Comparison of ENCODE assay signal across 14 cellular contexts in genomic region chr10:103834436-103835095, GRCh38. TPM values are rescaled to one million over a fixed set of nuclear protein-coding genes. Genes with fewer than 3 reads are reported as not detected.
DNase-seq lines count a peak whose midpoint lies in the region; ATAC-seq, FAIRE-seq and TF ChIP-seq lines count a peak whose summit lies in the region.
"Had no signal": no experiment of that assay in that cellular context is flagged by ENCODE, and none has a peak within 500 bp of the region (broad histone marks: within the 10 kb centered on the region; RNA-seq: fewer than 3 reads in every experiment).

No MANE protein-coding gene starts in this region.

- no peak overlapping the region for H3K9ac ChIP-seq in H1 (replicated peaks in 1 of 4; ENCODE audit: extremely low read depth in 1 of 4, low read depth in 3 of 4, low read length in 3 of 4)

- intact Hi-C loops in A673 (cut with micrococcal nuclease; ENCODE audit: unreplicated experiment), result no loop called here
- intact Hi-C loops in left lung (cut with DNase I), result no loop called here
- intact Hi-C loops in gastrocnemius medialis (cut with DNase I; ENCODE audit: low total_unique reads), result no loop called here

- no peak overlapping the region for H2AFZ ChIP-seq in H1 (ENCODE audit: low read length)

- ATAC-seq in left lung, result no peak
- ATAC-seq in gastrocnemius medialis, result no peak
- ATAC-seq in GM21825 (IDR thresholded peaks at IDR 0.05; ENCODE audit: unreplicated experiment), result no peak
- no peak for ATAC-seq in HG03469 (IDR thresholded peaks at IDR 0.05; ENCODE audit: unreplicated experiment)
- no peak for ATAC-seq in GM18520 (IDR thresholded peaks at IDR 0.05; ENCODE audit: unreplicated experiment)
- ATAC-seq: stimulated activated naive CD8-positive, alpha-beta T cell treated with anti-CD3 and anti-CD28 coated beads, Interleukin-15, Interleukin-2, amounts not matched to agents 100 U/mL and 50 U/mL, for 24 hours had no signal

- H3K18ac ChIP-seq in H1 (ENCODE audit: extremely low read depth, low read length), result peak overlapping the region; percentile 55; the same call in 1 of the 2 replicates

- FAIRE-seq in H1 (lab: Jason Lieb, UNC), result no peak
- FAIRE-seq: A204.1 had no signal

- peaks cover 6% of the 10 kb centered on the region for H3K9me3 ChIP-seq in A673 (ENCODE audit: low read depth, low read length, poor library complexity, severe bottlenecking)
- H3K9me3 ChIP-seq in H1 (ENCODE audit: insufficient read depth in 2 of 2, low read depth in 1 of 2, low read length in 1 of 2), result 0 out of 4 replicates have a peak, but pooled peaks cover 0 to 5% of the 10 kb centered on the region in 2 experiments
- peaks cover 0 to 7% of the 10 kb centered on the region in 2 donors for H3K9me3 ChIP-seq in left lung
- no peaks in the 10 kb centered on the region for H3K9me3 ChIP-seq in gastrocnemius medialis

- POLR2A ChIA-PET in A673 (lab: Charles Lee; ENCODE audit: low non-redundant PET) (no interaction called here), H1 (lab: Charles Lee; ENCODE audit: partially characterized antibody) (interaction anchor here (0.6 to 1.3 kb wide), 5 partner anchors 9 to 117 kb away, joined by 3 to 4 read pairs (median 3); no protein-coding TSS in a partner anchor)

- peak overlapping the region; percentile 80; the same call in 1 of the 2 replicates for H2BK5ac ChIP-seq in H1 (ENCODE audit: low read depth, low read length)

- H3K27ac ChIP-seq in A673 (ENCODE audit: low read depth, low read length, poor library complexity, severe bottlenecking) (peak overlapping the region; percentile 22), H1 (ENCODE audit: low read depth, low read length) (no peak overlapping the region), left lung (peak overlapping the region; percentile 26 to 51), gastrocnemius medialis (peak overlapping the region; percentile 36 to 57 (median 44))
- H3K27ac ChIP-seq: SK-N-MC had no signal

- H3K4me1 ChIP-seq in A673 (ENCODE audit: insufficient read depth, low read length, poor library complexity, severe bottlenecking), result peaks cover 64% of the 10 kb centered on the region
- peaks cover 12 to 24% (median 18%) of the 10 kb centered on the region in 4 experiments for H3K4me1 ChIP-seq in H1 (replicated peaks in 1 of 4; ENCODE audit: control insufficient read depth in 3 of 4, insufficient read depth in 4 of 4, low read length in 3 of 4)
- H3K4me1 ChIP-seq in left lung, result peaks cover 24 to 38% of the 10 kb centered on the region in 2 donors
- peaks cover 61 to 65% of the 10 kb centered on the region in 2 donors for H3K4me1 ChIP-seq in gastrocnemius medialis

- H3K56ac ChIP-seq in H1 (replicated peaks; ENCODE audit: insufficient read length, low read depth, low read length), result no peak overlapping the region

- H3K14ac ChIP-seq in H1 (ENCODE audit: insufficient read length), result no peak overlapping the region

- CTCF ChIA-PET in A673 (lab: Charles Lee) (interaction anchor here (0.5 kb wide), 1 partner anchor 59 kb away, joined by 8 read pairs; no protein-coding TSS in a partner anchor), H1 (lab: Charles Lee; ENCODE audit: partially characterized antibody) (interaction anchor here (0.6 to 2.8 kb wide), 11 partner anchors 12 to 229 kb away, joined by 3 to 18 read pairs (median 3); partner anchors contain the start of gene SH3PXD2A)

- TF ChIP-seq POLR2A in H1 (IDR thresholded peaks at IDR 0.05; ENCODE audit: control extremely low read depth in 1 of 2, low read depth in 2 of 2, low read length in 2 of 2) (no peak), gastrocnemius medialis (IDR thresholded peaks at IDR 0.05) (no peak)

- in situ Hi-C loops in gastrocnemius medialis (cut with MboI; ENCODE audit: low sequenced_read_pairs in 4 of 4), result no loop called here

- H3K36me3 ChIP-seq in A673 (ENCODE audit: insufficient read depth, low read length, poor library complexity, severe bottlenecking), result peaks cover 5% of the 10 kb centered on the region
- no peaks in the 10 kb centered on the region for H3K36me3 ChIP-seq in H1 (ENCODE audit: control insufficient read depth in 2 of 4, insufficient read depth in 4 of 4, low read length in 3 of 4)
- no peaks in the 10 kb centered on the region for H3K36me3 ChIP-seq in left lung
- no peaks in the 10 kb centered on the region for H3K36me3 ChIP-seq in gastrocnemius medialis

- H2BK12ac ChIP-seq in H1 (ENCODE audit: low read depth, low read length), result peak overlapping the region; percentile 62

- peaks cover 5% of the 10 kb centered on the region; the same call in 1 of the 2 replicates for H3K23me2 ChIP-seq in H1 (ENCODE audit: low read depth, low read length)

- H3K27me3 ChIP-seq in A673 (replicated peaks; ENCODE audit: insufficient read depth, low read depth, low read length, poor library complexity) (no peaks in the 10 kb centered on the region), H1 (replicated peaks in 1 of 4; ENCODE audit: control insufficient read depth in 3 of 4, extremely low read depth in 1 of 4, insufficient read depth in 3 of 4, low read length in 3 of 4) (no peaks in the 10 kb centered on the region), left lung (no peaks in the 10 kb centered on the region), gastrocnemius medialis (no peaks in the 10 kb centered on the region)

- no peak overlapping the region for H3K4ac ChIP-seq in H1 (replicated peaks; ENCODE audit: insufficient read length, low read depth, low read length)

- H2BK120ac ChIP-seq in H1 (replicated peaks; ENCODE audit: low read depth, low read length), result peak overlapping the region; percentile 35

- no peak overlapping the region for H4K5ac ChIP-seq in H1 (ENCODE audit: insufficient read length, low read depth, low read length)

- TF ChIP-seq RAD21 in H1 (IDR thresholded peaks at IDR 0.05 in 1 of 2, conservative IDR thresholded peaks at IDR 0.05 in 1 of 2; ENCODE audit: low read depth in 2 of 2, low read length in 2 of 2), result no peak

- no peak overlapping the region for H4K8ac ChIP-seq in H1 (ENCODE audit: extremely low read depth, insufficient read depth, low read length)

- H2BK15ac ChIP-seq in H1 (ENCODE audit: low read length), result no peak overlapping the region

- H4K91ac ChIP-seq in H1 (replicated peaks; ENCODE audit: insufficient read length, low read length), result peak overlapping the region; percentile 78

- peak overlapping the region; percentile 50 for H2BK20ac ChIP-seq in H1 (ENCODE audit: low read length)

- H3K4me3 ChIP-seq in A673 (ENCODE audit: low read depth, low read length, poor library complexity, severe bottlenecking), result no peak overlapping the region
- H3K4me3 ChIP-seq in H1 (ENCODE audit: extremely low read depth in 1 of 4, insufficient read depth in 2 of 4, low read depth in 3 of 4, low read length in 4 of 4), result peak overlapping the region in 1 of 4 experiments; percentile 18; a peak in 1 of 8 replicates
- H3K4me3 ChIP-seq in left lung, result no peak overlapping the region
- no peak overlapping the region for H3K4me3 ChIP-seq in gastrocnemius medialis
- H3K4me3 ChIP-seq: SK-N-MC had no signal

- H3K4me2 ChIP-seq in H1 (ENCODE audit: insufficient read depth in 1 of 2, low read depth in 2 of 2, low read length in 2 of 2), result peak overlapping the region; percentile 35 to 52; a peak in 3 of 4 replicates

- no TSS peak for BruUV-seq in A673 (replicated peaks; lab: Mats Ljungman, UMichigan)

- H3K79me2 ChIP-seq in H1 (ENCODE audit: control insufficient read depth in 1 of 2, insufficient read depth in 2 of 2, low read length in 2 of 2), result no peaks in the 10 kb centered on the region

- no peak for TF ChIP-seq CTCF in A673 (conservative IDR thresholded peaks at IDR 0.05; ENCODE audit: low read depth, low read length)
- TF ChIP-seq CTCF in H1 (IDR thresholded peaks at IDR 0.05; ENCODE audit: control extremely low read depth in 1 of 3, insufficient read depth in 1 of 3, low read depth in 1 of 3, low read length in 3 of 3), result no peak
- no peak for TF ChIP-seq CTCF in left lung (IDR thresholded peaks at IDR 0.05)
- no peak for TF ChIP-seq CTCF in gastrocnemius medialis (IDR thresholded peaks at IDR 0.05 in 4 of 5, conservative IDR thresholded peaks at IDR 0.05 in 1 of 5)

- no peak for TF ChIP-seq EP300 in H1 (IDR thresholded peaks at IDR 0.05; ENCODE audit: borderline replicate concordance in 1 of 2, low read depth in 2 of 2, low read length in 2 of 2)

- peak overlapping the region; percentile 89; the same call in 1 of the 2 replicates for H2AK5ac ChIP-seq in H1 (ENCODE audit: low read depth, low read length)

- DNase-seq in A673 (ENCODE audit: low spot score) (no peak), H1 (ENCODE audit: low read depth in 1 of 2, low spot score in 2 of 2) (no peak), left lung (no peak), gastrocnemius medialis (no peak), NCI-H2029 treated with DMSO at 0.1 percent for 48 hours (lab: John Stamatoyannopoulos, UW) (no peak)
- DNase-seq: activated naive CD4-positive, alpha-beta T cell treated with anti-CD3 and anti-CD28 coated beads, Interleukin-2, amount 10 ng/mL, durations not matched to agents 7 days and 5 days; central memory CD4-positive, alpha-beta T cell; HCEC 1CT; stimulated activated naive CD8-positive, alpha-beta T cell treated with anti-CD3 and anti-CD28 coated beads, Interleukin-15, Interleukin-2, amounts not matched to agents 100 U/mL and 50 U/mL, for 24 hours had no signal

- no peaks in the 10 kb centered on the region for H3K79me1 ChIP-seq in H1 (ENCODE audit: low read depth, low read length)

- 60% methylated on average over 5 of the region's 5 CpGs; no CpG with 5 or more reads in 1 of the 2 experiments for WGBS in H1 (ENCODE audit: extremely low coverage in 1 of 2, insufficient coverage in 1 of 2, insufficient read length in 1 of 2, insufficient replicate concordance in 2 of 2, low coverage in 1 of 2, low lambda C conversion rate in 2 of 2, missing lambda C conversion rate in 1 of 2), 2 experiments

- H4K20me1 ChIP-seq in H1 (replicated peaks in 1 of 2; ENCODE audit: control insufficient read depth in 1 of 2, insufficient read depth in 2 of 2, low read length in 2 of 2), result no peaks in the 10 kb centered on the region

- no peak overlapping the region for H3K23ac ChIP-seq in H1 (ENCODE audit: insufficient read length)

TF ChIP-seq in H1, 55 proteins besides CTCF, POLR2A, EP300 and RAD21 (continues in another document):
- TF ChIP-seq RNF2 (IDR thresholded peaks at IDR 0.05; ENCODE audit: borderline replicate concordance, low read depth, low read length, missing control alignments, poor library complexity, severe bottlenecking) (no peak), HDAC2 (IDR thresholded peaks at IDR 0.05; ENCODE audit: borderline replicate concordance in 1 of 2, low read depth in 2 of 2, low read length in 2 of 2) (no peak)

RNA-seq across cellular contexts. Expression of gene SH3PXD2A, which starts 20.8 kb away (rescaled TPM):
- total RNA-seq in A673 (2021), result 54.9 and 57.1 TPM in 2 replicates
- total RNA-seq in H1 (2021; fragmentation: NEBNext Ultra II Directional; extraction: Animal tissue kit (Norgen Biotek cat#: 25700)), result 15.3 and 16.3 TPM in 2 replicates
- polyA plus RNA-seq in H1 (2011; rRNA removed), result 5.4 and 7.9 TPM in 2 replicates
- 8.8 TPM for polyA plus RNA-seq in H1 (2011; cell fraction: cytosol; rRNA removed)
- polyA plus RNA-seq in H1 (2011; cell fraction: nucleus; rRNA removed), result 18.7 TPM
- 7.5 to 10.9 TPM (median 9.6 TPM) in 4 replicates for polyA plus RNA-seq in H1 (2012, experiment 1 of 2)
- 5.7 TPM for polyA plus RNA-seq in H1 (2012, experiment 2 of 2)
- polyA plus RNA-seq in H1 (2013, experiment 1 of 2), result 6.2 TPM
- 6.0 TPM for polyA plus RNA-seq in H1 (2013, experiment 2 of 2)
- 5.6 TPM in 2 replicates for polyA minus RNA-seq in H1 (2011; rRNA and poly(A)+ RNA removed)
- polyA minus RNA-seq in H1 (2011; cell fraction: cytosol; rRNA and poly(A)+ RNA removed), result 7.1 TPM
- 4.9 TPM for polyA minus RNA-seq in H1 (2011; cell fraction: nucleus; rRNA and poly(A)+ RNA removed)
- total RNA-seq in left lung, result 10 to 100 TPM; 44.8 to 90.7 TPM
- 10 to 100 TPM in 2 of 4 donors, 1 to 10 TPM in 2; 6.2 to 16.8 (median 11.4) TPM for total RNA-seq in gastrocnemius medialis
